In the genomic region with DNA sequence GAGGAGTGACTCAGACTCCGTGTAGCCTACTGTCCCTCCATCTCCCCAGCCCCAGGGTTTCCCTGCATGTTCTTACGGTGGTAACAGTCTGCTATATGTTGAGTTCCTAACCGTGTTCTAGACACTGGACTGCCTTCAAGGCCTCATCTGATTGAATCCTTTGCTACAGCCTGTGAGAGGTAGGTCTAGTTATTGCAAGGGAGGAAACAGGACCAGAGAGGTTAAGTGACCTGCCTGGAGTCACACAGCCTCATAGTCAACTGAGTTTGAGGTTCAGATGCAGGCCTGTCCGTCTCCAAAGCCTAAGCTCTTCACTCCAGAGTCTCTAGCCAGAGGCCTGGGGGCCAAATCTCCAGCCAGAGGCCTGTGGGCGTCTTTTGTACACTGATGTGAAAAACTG, we compare ENCODE assay signal across 21 cellular contexts.
"Had no signal": no experiment of that assay in that cellular context is flagged by ENCODE, and none has a peak within 500 bp of the region (broad histone marks: within the 10 kb centered on the region; RNA-seq: fewer than 3 reads in every experiment).

No MANE protein-coding gene starts in this region.

- H3K4me3 ChIP-seq: MG63, SJSA1, SK-N-MC had no signal

- FAIRE-seq: RCC 7860 had no signal

- H3K4me1 ChIP-seq: SJSA1 had no signal

- H3K9me3 ChIP-seq: MG63, SJSA1 had no signal

- H3K27ac ChIP-seq: SJSA1, SK-N-MC had no signal

- DNase-seq: Karpas-422, KG1, MG63, NCI-H1092, NCI-H1105 treated with DMSO at 0.1 percent for 48 hours, NCI-H1436, NCI-H187, NCI-H2029, NCI-H2081 treated with DMSO at 0.1 percent for 48 hours, NCI-H2171, NCI-H226, NCI-H446 treated with DMSO at 0.1 percent for 48 hours, NCI-H524, NCI-H526 treated with DMSO at 0.1 percent for 48 hours, NCI-H748 treated with DMSO at 0.1 percent for 48 hours, Right ventricle myocardium superior, RPMI8226, SIG-M5 had no signal

- H3K27me3 ChIP-seq: MG63, SJSA1 had no signal

- H3K36me3 ChIP-seq: MG63, SJSA1 had no signal
